In the genomic region with DNA sequence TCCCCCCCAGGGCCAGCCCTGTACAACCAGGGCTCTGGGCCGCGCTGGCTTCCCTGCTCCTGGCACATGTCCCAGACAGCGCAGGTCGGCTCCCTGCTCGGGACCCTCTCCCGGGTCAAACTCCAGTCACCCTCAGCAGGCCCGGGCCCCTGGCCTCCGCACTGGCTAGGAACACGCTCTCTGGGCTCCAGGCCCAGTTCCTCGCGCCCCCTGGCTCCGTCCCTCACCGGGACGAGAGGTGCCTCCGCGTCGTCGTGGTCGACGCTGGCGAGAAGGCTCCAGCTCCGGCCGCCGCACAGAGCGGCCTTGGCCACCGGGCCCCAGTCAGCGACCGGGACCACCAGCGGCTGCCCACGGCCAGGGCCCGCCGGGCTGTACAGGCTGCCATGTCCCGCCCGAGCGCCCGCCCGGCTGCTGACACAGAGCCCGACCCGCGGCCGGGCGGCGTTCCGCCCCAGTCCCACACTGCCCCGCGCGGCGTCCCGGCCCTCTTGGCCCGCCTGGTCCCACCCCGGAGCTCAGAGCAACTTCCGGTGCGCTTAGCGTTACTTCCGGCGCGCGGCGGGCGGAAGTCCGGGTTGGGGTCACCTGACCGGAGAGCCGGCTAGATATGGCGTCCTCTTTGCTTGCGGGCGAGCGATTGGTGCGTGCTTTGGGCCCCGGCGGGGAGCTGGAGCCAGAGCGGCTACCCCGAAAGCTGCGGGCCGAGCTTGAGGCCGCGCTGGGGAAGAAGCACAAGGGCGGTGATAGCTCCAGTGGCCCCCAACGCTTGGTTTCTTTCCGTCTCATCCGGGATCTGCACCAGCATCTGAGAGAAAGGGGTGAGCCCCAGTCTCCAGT, we compare ENCODE assay signal across 1 cellular context.
TF ChIP-seq lines count a peak whose summit lies in the region.

TSS of gene POLDIP2 (minus strand) at position 467 of the 840 bp plus-strand sequence. CDS start at position 388, 79 bp downstream.

TF ChIP-seq in K562, 482 proteins besides CTCF, POLR2A, EP300 and RAD21 (continued from another document and continues in another):
- peak; percentile 97 for TF ChIP-seq E2F8 (IDR thresholded peaks at IDR 0.05; ENCODE audit: low read depth, partially characterized antibody)
- peak; percentile 76 for TF ChIP-seq MBD2 (IDR thresholded peaks at IDR 0.05; ENCODE audit: borderline replicate concordance, low read depth)
- TF ChIP-seq FOXK1 (CRISPR knock-in tag; IDR thresholded peaks at IDR 0.05; ENCODE audit: borderline replicate concordance) = no peak
- TF ChIP-seq ZNF395 (CRISPR knock-in tag; IDR thresholded peaks at IDR 0.05) = no peak
- TF ChIP-seq RCOR1 (IDR thresholded peaks at IDR 0.05; ENCODE audit: borderline replicate concordance in 1 of 2, low read depth in 2 of 2, low read length in 2 of 2) = peak in 1 of 2 experiments; percentile 25; a peak in 1 of 4 replicates
- TF ChIP-seq KDM4B (IDR thresholded peaks at IDR 0.05; ENCODE audit: borderline replicate concordance in 2 of 2, low read depth in 1 of 2) = peak in 1 of 2 experiments; percentile 96; a peak in 2 of 4 replicates
- TF ChIP-seq ZNF778 (CRISPR knock-in tag; IDR thresholded peaks at IDR 0.05) = no peak
- TF ChIP-seq NFIX (CRISPR knock-in tag; IDR thresholded peaks at IDR 0.05; ENCODE audit: low read depth) = no peak
- TF ChIP-seq, protein P1, sequence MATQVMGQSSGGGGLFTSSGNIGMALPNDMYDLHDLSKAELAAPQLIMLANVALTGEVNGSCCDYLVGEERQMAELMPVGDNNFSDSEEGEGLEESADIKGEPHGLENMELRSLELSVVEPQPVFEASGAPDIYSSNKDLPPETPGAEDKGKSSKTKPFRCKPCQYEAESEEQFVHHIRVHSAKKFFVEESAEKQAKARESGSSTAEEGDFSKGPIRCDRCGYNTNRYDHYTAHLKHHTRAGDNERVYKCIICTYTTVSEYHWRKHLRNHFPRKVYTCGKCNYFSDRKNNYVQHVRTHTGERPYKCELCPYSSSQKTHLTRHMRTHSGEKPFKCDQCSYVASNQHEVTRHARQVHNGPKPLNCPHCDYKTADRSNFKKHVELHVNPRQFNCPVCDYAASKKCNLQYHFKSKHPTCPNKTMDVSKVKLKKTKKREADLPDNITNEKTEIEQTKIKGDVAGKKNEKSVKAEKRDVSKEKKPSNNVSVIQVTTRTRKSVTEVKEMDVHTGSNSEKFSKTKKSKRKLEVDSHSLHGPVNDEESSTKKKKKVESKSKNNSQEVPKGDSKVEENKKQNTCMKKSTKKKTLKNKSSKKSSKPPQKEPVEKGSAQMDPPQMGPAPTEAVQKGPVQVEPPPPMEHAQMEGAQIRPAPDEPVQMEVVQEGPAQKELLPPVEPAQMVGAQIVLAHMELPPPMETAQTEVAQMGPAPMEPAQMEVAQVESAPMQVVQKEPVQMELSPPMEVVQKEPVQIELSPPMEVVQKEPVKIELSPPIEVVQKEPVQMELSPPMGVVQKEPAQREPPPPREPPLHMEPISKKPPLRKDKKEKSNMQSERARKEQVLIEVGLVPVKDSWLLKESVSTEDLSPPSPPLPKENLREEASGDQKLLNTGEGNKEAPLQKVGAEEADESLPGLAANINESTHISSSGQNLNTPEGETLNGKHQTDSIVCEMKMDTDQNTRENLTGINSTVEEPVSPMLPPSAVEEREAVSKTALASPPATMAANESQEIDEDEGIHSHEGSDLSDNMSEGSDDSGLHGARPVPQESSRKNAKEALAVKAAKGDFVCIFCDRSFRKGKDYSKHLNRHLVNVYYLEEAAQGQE (CRISPR knock-in tag; IDR thresholded peaks at IDR 0.05; ENCODE audit: low read depth) = peak; percentile 20
- peak; percentile 94 for TF ChIP-seq MTA1 (IDR thresholded peaks at IDR 0.05; ENCODE audit: borderline replicate concordance)
- TF ChIP-seq ZNF644 (tag; IDR thresholded peaks at IDR 0.05; ENCODE audit: low read depth) = 0 out of 2 replicates have a peak, but pooled peaks have one; percentile 59
- peak; percentile 88 for TF ChIP-seq ETV1 (tag; conservative IDR thresholded peaks at IDR 0.05; ENCODE audit: low read depth)
- 0 out of 2 replicates have a peak, but pooled peaks have one; percentile 73 for TF ChIP-seq RBM34 (IDR thresholded peaks at IDR 0.05; ENCODE audit: borderline replicate concordance, insufficient read depth, low read length)
- TF ChIP-seq GABPA (tag; conservative IDR thresholded peaks at IDR 0.05; ENCODE audit: low read depth) = peak; percentile 100
- no peak for TF ChIP-seq ZFP30 (CRISPR knock-in tag; IDR thresholded peaks at IDR 0.05; ENCODE audit: borderline replicate concordance)
- no peak for TF ChIP-seq LEF1 (IDR thresholded peaks at IDR 0.05)
- no peak for TF ChIP-seq CHD4 (IDR thresholded peaks at IDR 0.05; ENCODE audit: insufficient read depth, insufficient replicate concordance, low read depth, low read length, poor library complexity, severe bottlenecking)
- TF ChIP-seq ZNF280B (CRISPR knock-in tag; IDR thresholded peaks at IDR 0.05) = no peak
- no peak for TF ChIP-seq MEIS2 (IDR thresholded peaks at IDR 0.05; ENCODE audit: partially characterized antibody)
- TF ChIP-seq ZFP1 (CRISPR knock-in tag; IDR thresholded peaks at IDR 0.05) = no peak
- TF ChIP-seq, protein P2, sequence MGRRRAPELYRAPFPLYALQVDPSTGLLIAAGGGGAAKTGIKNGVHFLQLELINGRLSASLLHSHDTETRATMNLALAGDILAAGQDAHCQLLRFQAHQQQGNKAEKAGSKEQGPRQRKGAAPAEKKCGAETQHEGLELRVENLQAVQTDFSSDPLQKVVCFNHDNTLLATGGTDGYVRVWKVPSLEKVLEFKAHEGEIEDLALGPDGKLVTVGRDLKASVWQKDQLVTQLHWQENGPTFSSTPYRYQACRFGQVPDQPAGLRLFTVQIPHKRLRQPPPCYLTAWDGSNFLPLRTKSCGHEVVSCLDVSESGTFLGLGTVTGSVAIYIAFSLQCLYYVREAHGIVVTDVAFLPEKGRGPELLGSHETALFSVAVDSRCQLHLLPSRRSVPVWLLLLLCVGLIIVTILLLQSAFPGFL (CRISPR knock-in tag; IDR thresholded peaks at IDR 0.05) = peak; percentile 77; the same call in 1 of the 2 replicates
- no peak for TF ChIP-seq ZNF79 (CRISPR knock-in tag; IDR thresholded peaks at IDR 0.05; ENCODE audit: low read depth)
- TF ChIP-seq MTF1 (CRISPR knock-in tag; IDR thresholded peaks at IDR 0.05; ENCODE audit: borderline replicate concordance) = no peak
- no peak for TF ChIP-seq ELK3 (CRISPR knock-in tag; IDR thresholded peaks at IDR 0.05)
- 0 out of 2 replicates have a peak, but pooled peaks have one; percentile 6 for TF ChIP-seq ZNF707 (CRISPR knock-in tag; conservative IDR thresholded peaks at IDR 0.05)
- TF ChIP-seq TBP (optimal IDR thresholded peaks at IDR 0.05; ENCODE audit: low read depth, low read length) = peak; percentile 85
- TF ChIP-seq ARID1B (IDR thresholded peaks at IDR 0.05) = no peak
- TF ChIP-seq CBFB (CRISPR knock-in tag; IDR thresholded peaks at IDR 0.05) = no peak
- no peak for TF ChIP-seq PTRF (tag; IDR thresholded peaks at IDR 0.05)
- TF ChIP-seq GATAD2A (IDR thresholded peaks at IDR 0.05) = no peak
- TF ChIP-seq HEY1 (CRISPR knock-in tag; IDR thresholded peaks at IDR 0.05; ENCODE audit: borderline replicate concordance) = no peak
- TF ChIP-seq CTBP1 (IDR thresholded peaks at IDR 0.05; ENCODE audit: borderline replicate concordance) = peak; percentile 72
- TF ChIP-seq, protein P3, sequence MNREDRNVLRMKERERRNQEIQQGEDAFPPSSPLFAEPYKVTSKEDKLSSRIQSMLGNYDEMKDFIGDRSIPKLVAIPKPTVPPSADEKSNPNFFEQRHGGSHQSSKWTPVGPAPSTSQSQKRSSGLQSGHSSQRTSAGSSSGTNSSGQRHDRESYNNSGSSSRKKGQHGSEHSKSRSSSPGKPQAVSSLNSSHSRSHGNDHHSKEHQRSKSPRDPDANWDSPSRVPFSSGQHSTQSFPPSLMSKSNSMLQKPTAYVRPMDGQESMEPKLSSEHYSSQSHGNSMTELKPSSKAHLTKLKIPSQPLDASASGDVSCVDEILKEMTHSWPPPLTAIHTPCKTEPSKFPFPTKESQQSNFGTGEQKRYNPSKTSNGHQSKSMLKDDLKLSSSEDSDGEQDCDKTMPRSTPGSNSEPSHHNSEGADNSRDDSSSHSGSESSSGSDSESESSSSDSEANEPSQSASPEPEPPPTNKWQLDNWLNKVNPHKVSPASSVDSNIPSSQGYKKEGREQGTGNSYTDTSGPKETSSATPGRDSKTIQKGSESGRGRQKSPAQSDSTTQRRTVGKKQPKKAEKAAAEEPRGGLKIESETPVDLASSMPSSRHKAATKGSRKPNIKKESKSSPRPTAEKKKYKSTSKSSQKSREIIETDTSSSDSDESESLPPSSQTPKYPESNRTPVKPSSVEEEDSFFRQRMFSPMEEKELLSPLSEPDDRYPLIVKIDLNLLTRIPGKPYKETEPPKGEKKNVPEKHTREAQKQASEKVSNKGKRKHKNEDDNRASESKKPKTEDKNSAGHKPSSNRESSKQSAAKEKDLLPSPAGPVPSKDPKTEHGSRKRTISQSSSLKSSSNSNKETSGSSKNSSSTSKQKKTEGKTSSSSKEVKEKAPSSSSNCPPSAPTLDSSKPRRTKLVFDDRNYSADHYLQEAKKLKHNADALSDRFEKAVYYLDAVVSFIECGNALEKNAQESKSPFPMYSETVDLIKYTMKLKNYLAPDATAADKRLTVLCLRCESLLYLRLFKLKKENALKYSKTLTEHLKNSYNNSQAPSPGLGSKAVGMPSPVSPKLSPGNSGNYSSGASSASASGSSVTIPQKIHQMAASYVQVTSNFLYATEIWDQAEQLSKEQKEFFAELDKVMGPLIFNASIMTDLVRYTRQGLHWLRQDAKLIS (CRISPR knock-in tag; IDR thresholded peaks at IDR 0.05) = 0 out of 2 replicates have a peak, but pooled peaks have one; percentile 40
- TF ChIP-seq L3MBTL2 (IDR thresholded peaks at IDR 0.05) = peak; percentile 84
- TF ChIP-seq EWSR1 (IDR thresholded peaks at IDR 0.05; ENCODE audit: borderline replicate concordance, low read depth, partially characterized antibody) = no peak
- TF ChIP-seq, protein P4, sequence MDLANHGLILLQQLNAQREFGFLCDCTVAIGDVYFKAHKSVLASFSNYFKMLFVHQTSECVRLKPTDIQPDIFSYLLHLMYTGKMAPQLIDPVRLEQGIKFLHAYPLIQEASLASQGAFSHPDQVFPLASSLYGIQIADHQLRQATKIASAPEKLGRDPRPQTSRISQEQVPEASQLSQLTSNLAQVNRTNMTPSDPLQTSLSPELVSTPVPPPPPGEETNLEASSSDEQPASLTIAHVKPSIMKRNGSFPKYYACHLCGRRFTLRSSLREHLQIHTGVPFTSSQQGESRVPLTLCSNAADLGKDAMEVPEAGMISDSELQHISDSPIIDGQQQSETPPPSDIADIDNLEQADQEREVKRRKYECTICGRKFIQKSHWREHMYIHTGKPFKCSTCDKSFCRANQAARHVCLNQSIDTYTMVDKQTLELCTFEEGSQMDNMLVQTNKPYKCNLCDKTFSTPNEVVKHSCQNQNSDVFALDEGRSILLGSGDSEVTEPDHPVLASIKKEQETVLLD (IDR thresholded peaks at IDR 0.05) = no peak
- TF ChIP-seq NR2C2 (CRISPR knock-in tag; IDR thresholded peaks at IDR 0.05) = no peak
- TF ChIP-seq NR2C2 (tag; IDR thresholded peaks at IDR 0.05) = peak; percentile 96
- no peak for TF ChIP-seq HNRNPLL (IDR thresholded peaks at IDR 0.05; ENCODE audit: low read depth, low read length, poor library complexity, severe bottlenecking)
- no peak for TF ChIP-seq ZNF764 (CRISPR knock-in tag; IDR thresholded peaks at IDR 0.05; ENCODE audit: low read depth)
- no peak for TF ChIP-seq OTX1 (CRISPR knock-in tag; IDR thresholded peaks at IDR 0.05)
- peak; percentile 71 for TF ChIP-seq ETS2 (tag; IDR thresholded peaks at IDR 0.05; ENCODE audit: borderline replicate concordance, poor library complexity, severe bottlenecking)
- no peak for TF ChIP-seq XRCC3 (IDR thresholded peaks at IDR 0.05)
